1 cellular context compared by ENCODE assay signal in the genomic region with DNA sequence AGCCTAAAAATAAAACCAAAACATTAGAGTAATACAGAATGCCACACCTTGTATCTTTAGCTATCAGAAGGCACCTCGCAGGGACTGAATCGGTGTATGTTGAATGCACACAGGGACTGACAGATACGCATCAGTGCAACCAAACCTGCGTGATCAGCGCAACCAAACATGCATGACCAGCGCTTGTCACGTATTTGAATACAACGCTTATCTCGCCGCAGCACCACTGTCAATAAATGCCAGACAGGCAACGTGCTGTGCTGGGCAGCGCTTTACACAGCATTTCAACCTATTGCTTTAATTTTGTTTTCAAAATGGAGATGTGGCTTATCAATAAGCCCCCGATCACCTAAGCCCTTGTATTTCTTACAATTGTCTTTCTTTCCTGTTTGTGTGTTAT.
TF ChIP-seq lines count a peak whose summit lies in the region.

No MANE protein-coding gene starts in this region.

TF ChIP-seq in K562, 482 proteins besides CTCF, POLR2A, EP300 and RAD21 (continues in another document):
- TF ChIP-seq ARID3A (IDR thresholded peaks at IDR 0.05; ENCODE audit: borderline replicate concordance, low read depth, low read length) (0 out of 2 replicates have a peak, but pooled peaks have one; percentile 23), TCF3 (CRISPR knock-in tag; IDR thresholded peaks at IDR 0.05) (peak; percentile 50), NEUROD1 (IDR thresholded peaks at IDR 0.05; ENCODE audit: borderline replicate concordance, low read depth, low read length, partially characterized antibody) (no peak), ETS2 (tag; IDR thresholded peaks at IDR 0.05; ENCODE audit: borderline replicate concordance, poor library complexity, severe bottlenecking) (no peak), CCNT2 (IDR thresholded peaks at IDR 0.05; ENCODE audit: borderline replicate concordance, extremely low read depth, insufficient read length, low read depth, low read length) (no peak), HNRNPLL (IDR thresholded peaks at IDR 0.05; ENCODE audit: low read depth, low read length, poor library complexity, severe bottlenecking) (peak; percentile 99), PKNOX1 (IDR thresholded peaks at IDR 0.05) (peak; percentile 73), SIN3A (IDR thresholded peaks at IDR 0.05; ENCODE audit: borderline replicate concordance in 2 of 2, control insufficient read depth in 1 of 2, low read depth in 2 of 2, low read length in 2 of 2) (no peak), MEIS2 (IDR thresholded peaks at IDR 0.05; ENCODE audit: partially characterized antibody) (peak; percentile 57), ZNF24 (IDR thresholded peaks at IDR 0.05) (no peak), L3MBTL2 (IDR thresholded peaks at IDR 0.05) (0 out of 2 replicates have a peak, but pooled peaks have one; percentile 29), ZNF239 (CRISPR knock-in tag; IDR thresholded peaks at IDR 0.05) (no peak), SFPQ (IDR thresholded peaks at IDR 0.05; ENCODE audit: low read depth, low read length) (no peak), C11orf30 (IDR thresholded peaks at IDR 0.05; ENCODE audit: low read depth) (peak; percentile 17; the same call in 1 of the 2 replicates), CBX1 (IDR thresholded peaks at IDR 0.05; ENCODE audit: low read depth) (no peak), CHCHD3 (CRISPR knock-in tag; IDR thresholded peaks at IDR 0.05) (no peak), ZNF76 (CRISPR knock-in tag; IDR thresholded peaks at IDR 0.05; ENCODE audit: borderline replicate concordance) (no peak), SRSF9 (IDR thresholded peaks at IDR 0.05; ENCODE audit: borderline replicate concordance, low read depth, low read length) (no peak), PML (IDR thresholded peaks at IDR 0.05; ENCODE audit: low read length) (no peak), ELF1 (tag; IDR thresholded peaks at IDR 0.05) (no peak), ZC3H8 (IDR thresholded peaks at IDR 0.05) (no peak), CXXC5 (CRISPR knock-in tag; IDR thresholded peaks at IDR 0.05) (peak; percentile 64), ZNF764 (CRISPR knock-in tag; IDR thresholded peaks at IDR 0.05; ENCODE audit: low read depth) (no peak), PCBP1 (IDR thresholded peaks at IDR 0.05; ENCODE audit: low read depth, low read length, poor library complexity, severe bottlenecking) (no peak), BHLHE40 (IDR thresholded peaks at IDR 0.05; ENCODE audit: low read length) (peak; percentile 20; the same call in 1 of the 2 replicates), TAL1 (IDR thresholded peaks at IDR 0.05) (peak; percentile 43; the same call in 1 of the 2 replicates), ARID1B (IDR thresholded peaks at IDR 0.05) (peak; percentile 55), IFI16 (CRISPR knock-in tag; IDR thresholded peaks at IDR 0.05) (no peak), TBP (optimal IDR thresholded peaks at IDR 0.05; ENCODE audit: low read depth, low read length) (peak; percentile 14), RCOR1 (IDR thresholded peaks at IDR 0.05; ENCODE audit: borderline replicate concordance in 1 of 2, low read depth in 2 of 2, low read length in 2 of 2) (0 out of 4 replicates have a peak, but pooled peaks of 1 of the 2 experiments have one; percentile 10), RNF2 (IDR thresholded peaks at IDR 0.05) (no peak), JUND (IDR thresholded peaks at IDR 0.05; ENCODE audit: borderline replicate concordance, low read depth, low read length) (no peak), JUND (tag; IDR thresholded peaks at IDR 0.05; ENCODE audit: borderline replicate concordance, low read depth, low read length) (no peak), EP400 (IDR thresholded peaks at IDR 0.05) (no peak), CREM (IDR thresholded peaks at IDR 0.05; ENCODE audit: low read depth) (peak; percentile 66; the same call in 1 of the 2 replicates), MYNN (IDR thresholded peaks at IDR 0.05) (no peak), MYNN (CRISPR knock-in tag; IDR thresholded peaks at IDR 0.05) (no peak), CCAR2 (IDR thresholded peaks at IDR 0.05; ENCODE audit: low read depth, low read length) (no peak), SOX6 (IDR thresholded peaks at IDR 0.05) (peak; percentile 39; the same call in 1 of the 2 replicates), PURB (CRISPR knock-in tag; IDR thresholded peaks at IDR 0.05; ENCODE audit: low read depth) (no peak), RBBP5 (IDR thresholded peaks at IDR 0.05; ENCODE audit: borderline replicate concordance, insufficient read depth, low read length, poor library complexity, severe bottlenecking) (no peak), GTF2B (IDR thresholded peaks at IDR 0.05; ENCODE audit: extremely low read depth, insufficient read length) (no peak), ATF1 (CRISPR knock-in tag; IDR thresholded peaks at IDR 0.05) (no peak), ATF1 (tag; IDR thresholded peaks at IDR 0.05) (peak; percentile 61), ARID2 (IDR thresholded peaks at IDR 0.05) (no peak), CREB1 (IDR thresholded peaks at IDR 0.05) (peak; percentile 24; the same call in 1 of the 2 replicates), CREB1 (CRISPR knock-in tag; IDR thresholded peaks at IDR 0.05) (no peak), ZNF384 (IDR thresholded peaks at IDR 0.05; ENCODE audit: low read depth, low read length) (no peak)
- TF ChIP-seq, protein P1, sequence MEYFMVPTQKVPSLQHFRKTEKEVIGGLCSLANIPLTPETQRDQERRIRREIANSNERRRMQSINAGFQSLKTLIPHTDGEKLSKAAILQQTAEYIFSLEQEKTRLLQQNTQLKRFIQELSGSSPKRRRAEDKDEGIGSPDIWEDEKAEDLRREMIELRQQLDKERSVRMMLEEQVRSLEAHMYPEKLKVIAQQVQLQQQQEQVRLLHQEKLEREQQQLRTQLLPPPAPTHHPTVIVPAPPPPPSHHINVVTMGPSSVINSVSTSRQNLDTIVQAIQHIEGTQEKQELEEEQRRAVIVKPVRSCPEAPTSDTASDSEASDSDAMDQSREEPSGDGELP (CRISPR knock-in tag; IDR thresholded peaks at IDR 0.05; ENCODE audit: borderline replicate concordance) = no peak
- TF ChIP-seq, protein P2, sequence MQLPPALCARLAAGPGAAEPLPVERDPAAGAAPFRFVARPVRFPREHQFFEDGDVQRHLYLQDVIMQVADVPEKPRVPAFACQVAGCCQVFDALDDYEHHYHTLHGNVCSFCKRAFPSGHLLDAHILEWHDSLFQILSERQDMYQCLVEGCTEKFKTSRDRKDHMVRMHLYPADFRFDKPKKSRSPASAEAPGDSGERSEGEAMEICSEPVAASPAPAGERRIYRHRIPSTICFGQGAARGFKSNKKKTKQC (CRISPR knock-in tag; IDR thresholded peaks at IDR 0.05) = no peak
- TF ChIP-seq, protein P3, sequence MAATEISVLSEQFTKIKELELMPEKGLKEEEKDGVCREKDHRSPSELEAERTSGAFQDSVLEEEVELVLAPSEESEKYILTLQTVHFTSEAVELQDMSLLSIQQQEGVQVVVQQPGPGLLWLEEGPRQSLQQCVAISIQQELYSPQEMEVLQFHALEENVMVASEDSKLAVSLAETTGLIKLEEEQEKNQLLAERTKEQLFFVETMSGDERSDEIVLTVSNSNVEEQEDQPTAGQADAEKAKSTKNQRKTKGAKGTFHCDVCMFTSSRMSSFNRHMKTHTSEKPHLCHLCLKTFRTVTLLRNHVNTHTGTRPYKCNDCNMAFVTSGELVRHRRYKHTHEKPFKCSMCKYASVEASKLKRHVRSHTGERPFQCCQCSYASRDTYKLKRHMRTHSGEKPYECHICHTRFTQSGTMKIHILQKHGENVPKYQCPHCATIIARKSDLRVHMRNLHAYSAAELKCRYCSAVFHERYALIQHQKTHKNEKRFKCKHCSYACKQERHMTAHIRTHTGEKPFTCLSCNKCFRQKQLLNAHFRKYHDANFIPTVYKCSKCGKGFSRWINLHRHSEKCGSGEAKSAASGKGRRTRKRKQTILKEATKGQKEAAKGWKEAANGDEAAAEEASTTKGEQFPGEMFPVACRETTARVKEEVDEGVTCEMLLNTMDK (IDR thresholded peaks at IDR 0.05; ENCODE audit: borderline replicate concordance, insufficient read depth, low read depth, low read length, poor library complexity, severe bottlenecking) = no peak
- TF ChIP-seq, protein P4, sequence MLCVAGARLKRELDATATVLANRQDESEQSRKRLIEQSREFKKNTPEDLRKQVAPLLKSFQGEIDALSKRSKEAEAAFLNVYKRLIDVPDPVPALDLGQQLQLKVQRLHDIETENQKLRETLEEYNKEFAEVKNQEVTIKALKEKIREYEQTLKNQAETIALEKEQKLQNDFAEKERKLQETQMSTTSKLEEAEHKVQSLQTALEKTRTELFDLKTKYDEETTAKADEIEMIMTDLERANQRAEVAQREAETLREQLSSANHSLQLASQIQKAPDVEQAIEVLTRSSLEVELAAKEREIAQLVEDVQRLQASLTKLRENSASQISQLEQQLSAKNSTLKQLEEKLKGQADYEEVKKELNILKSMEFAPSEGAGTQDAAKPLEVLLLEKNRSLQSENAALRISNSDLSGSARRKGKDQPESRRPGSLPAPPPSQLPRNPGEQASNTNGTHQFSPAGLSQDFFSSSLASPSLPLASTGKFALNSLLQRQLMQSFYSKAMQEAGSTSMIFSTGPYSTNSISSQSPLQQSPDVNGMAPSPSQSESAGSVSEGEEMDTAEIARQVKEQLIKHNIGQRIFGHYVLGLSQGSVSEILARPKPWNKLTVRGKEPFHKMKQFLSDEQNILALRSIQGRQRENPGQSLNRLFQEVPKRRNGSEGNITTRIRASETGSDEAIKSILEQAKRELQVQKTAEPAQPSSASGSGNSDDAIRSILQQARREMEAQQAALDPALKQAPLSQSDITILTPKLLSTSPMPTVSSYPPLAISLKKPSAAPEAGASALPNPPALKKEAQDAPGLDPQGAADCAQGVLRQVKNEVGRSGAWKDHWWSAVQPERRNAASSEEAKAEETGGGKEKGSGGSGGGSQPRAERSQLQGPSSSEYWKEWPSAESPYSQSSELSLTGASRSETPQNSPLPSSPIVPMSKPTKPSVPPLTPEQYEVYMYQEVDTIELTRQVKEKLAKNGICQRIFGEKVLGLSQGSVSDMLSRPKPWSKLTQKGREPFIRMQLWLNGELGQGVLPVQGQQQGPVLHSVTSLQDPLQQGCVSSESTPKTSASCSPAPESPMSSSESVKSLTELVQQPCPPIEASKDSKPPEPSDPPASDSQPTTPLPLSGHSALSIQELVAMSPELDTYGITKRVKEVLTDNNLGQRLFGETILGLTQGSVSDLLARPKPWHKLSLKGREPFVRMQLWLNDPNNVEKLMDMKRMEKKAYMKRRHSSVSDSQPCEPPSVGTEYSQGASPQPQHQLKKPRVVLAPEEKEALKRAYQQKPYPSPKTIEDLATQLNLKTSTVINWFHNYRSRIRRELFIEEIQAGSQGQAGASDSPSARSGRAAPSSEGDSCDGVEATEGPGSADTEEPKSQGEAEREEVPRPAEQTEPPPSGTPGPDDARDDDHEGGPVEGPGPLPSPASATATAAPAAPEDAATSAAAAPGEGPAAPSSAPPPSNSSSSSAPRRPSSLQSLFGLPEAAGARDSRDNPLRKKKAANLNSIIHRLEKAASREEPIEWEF (CRISPR knock-in tag; IDR thresholded peaks at IDR 0.05) = no peak
